In the genomic region with DNA sequence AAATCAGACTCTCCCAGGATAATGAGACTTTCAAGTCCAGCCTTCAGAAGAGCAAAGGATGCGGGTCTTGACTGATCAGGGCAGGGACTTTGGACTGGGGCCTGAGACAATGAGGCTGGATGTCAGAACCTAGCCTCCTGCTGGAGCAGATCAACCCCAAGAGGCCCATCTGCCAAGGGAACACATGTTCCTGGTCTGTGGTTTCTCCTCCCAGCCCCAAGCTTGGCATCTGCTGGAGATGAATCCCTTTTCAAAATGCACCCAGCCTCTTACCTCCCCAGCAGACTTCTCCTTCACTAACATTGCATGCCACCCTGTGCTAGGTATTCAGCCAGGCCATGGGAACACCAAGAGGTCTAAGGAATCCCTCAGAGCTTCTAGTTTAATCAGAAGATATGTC, we compare ENCODE assay signal across 21 cellular contexts.
"Had no signal": no experiment of that assay in that cellular context is flagged by ENCODE, and none has a peak within 500 bp of the region (broad histone marks: within the 10 kb centered on the region; RNA-seq: fewer than 3 reads in every experiment).

No MANE protein-coding gene starts in this region.

- H3K27ac ChIP-seq: epithelial cell of prostate, esophagus muscularis mucosa, heart left ventricle, ovary, right atrium auricular region, sigmoid colon had no signal

- H3K4me3 ChIP-seq: esophagus muscularis mucosa, heart left ventricle, ovary, right atrium auricular region, sigmoid colon had no signal

- H3K27me3 ChIP-seq: esophagus muscularis mucosa, heart left ventricle, ovary, right atrium auricular region, sigmoid colon had no signal

- FAIRE-seq: islet of Langerhans, small intestine, urothelium cell line had no signal

- H3K9me3 ChIP-seq: esophagus muscularis mucosa, heart left ventricle, ovary, right atrium auricular region, sigmoid colon had no signal

- DNase-seq: effector memory CD8-positive, alpha-beta T cell; foreskin melanocyte; heart left ventricle; hippocampal formation; kidney glomerular epithelial cell; mesendoderm; naive thymus-derived CD8-positive, alpha-beta T cell; nucleus accumbens; ovary; sigmoid colon; small intestine; stimulated activated CD4-positive, alpha-beta T cell treated with anti-CD3 and anti-CD28 coated beads, Interleukin-2, amount 100 ng/mL, for 48 hours; stimulated activated naive CD4-positive, alpha-beta T cell treated with Interleukin-2 at 50 U/mL for 16 hours had no signal

- H3K4me1 ChIP-seq: sigmoid colon had no signal

- ATAC-seq: effector memory CD8-positive, alpha-beta T cell; heart left ventricle; naive thymus-derived CD8-positive, alpha-beta T cell had no signal

- H3K4me3 Mint-ChIP-seq: dendritic cell treated with granulocyte-macrophage colony-stimulating factor and Interleukin-4, amounts not matched to agents 40 ng/mL and 50 ng/mL, for 4 days; effector memory CD8-positive, alpha-beta T cell; naive thymus-derived CD8-positive, alpha-beta T cell; neural crest cell; type B pancreatic cell had no signal

- H3K27ac Mint-ChIP-seq: dendritic cell treated with granulocyte-macrophage colony-stimulating factor and Interleukin-4, amounts not matched to agents 40 ng/mL and 50 ng/mL, for 4 days; effector memory CD8-positive, alpha-beta T cell; type B pancreatic cell had no signal

- H3K36me3 Mint-ChIP-seq: naive thymus-derived CD8-positive, alpha-beta T cell; type B pancreatic cell had no signal

- H3K36me3 ChIP-seq: esophagus muscularis mucosa, heart left ventricle, ovary, right atrium auricular region, sigmoid colon had no signal

- H3K9me3 Mint-ChIP-seq: dendritic cell treated with granulocyte-macrophage colony-stimulating factor and Interleukin-4, amounts not matched to agents 40 ng/mL and 50 ng/mL, for 4 days; effector memory CD8-positive, alpha-beta T cell; neural crest cell; type B pancreatic cell had no signal
